Comparison of ENCODE assay signal across 1 cellular context in the genomic region with DNA sequence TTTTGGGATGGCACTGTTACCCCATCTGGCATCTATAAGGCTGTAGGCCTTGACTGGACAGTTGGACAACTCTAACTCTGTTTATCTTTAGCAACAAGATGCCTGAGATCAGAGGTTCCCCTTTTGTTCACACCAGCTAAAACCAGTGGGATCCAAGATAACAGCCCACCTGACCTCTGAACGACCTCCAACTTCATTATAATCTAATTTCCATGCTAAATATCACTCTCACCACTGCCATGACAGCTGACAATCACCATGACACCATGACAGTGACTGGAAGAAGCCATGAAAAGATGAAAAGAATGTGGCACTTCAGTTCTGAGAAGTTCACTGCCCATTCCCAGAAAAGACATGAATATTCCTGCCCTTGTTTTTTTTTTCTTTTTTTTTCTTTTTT.
A peak's percentile ranks its signal among the peaks of the same experiment; 100 is the strongest.
TF ChIP-seq lines count a peak whose summit lies in the region.

No MANE protein-coding gene starts in this region.

TF ChIP-seq in K562, 482 proteins besides CTCF, POLR2A, EP300 and RAD21 (continued from another document and continues in another):
- TF ChIP-seq, protein P1, sequence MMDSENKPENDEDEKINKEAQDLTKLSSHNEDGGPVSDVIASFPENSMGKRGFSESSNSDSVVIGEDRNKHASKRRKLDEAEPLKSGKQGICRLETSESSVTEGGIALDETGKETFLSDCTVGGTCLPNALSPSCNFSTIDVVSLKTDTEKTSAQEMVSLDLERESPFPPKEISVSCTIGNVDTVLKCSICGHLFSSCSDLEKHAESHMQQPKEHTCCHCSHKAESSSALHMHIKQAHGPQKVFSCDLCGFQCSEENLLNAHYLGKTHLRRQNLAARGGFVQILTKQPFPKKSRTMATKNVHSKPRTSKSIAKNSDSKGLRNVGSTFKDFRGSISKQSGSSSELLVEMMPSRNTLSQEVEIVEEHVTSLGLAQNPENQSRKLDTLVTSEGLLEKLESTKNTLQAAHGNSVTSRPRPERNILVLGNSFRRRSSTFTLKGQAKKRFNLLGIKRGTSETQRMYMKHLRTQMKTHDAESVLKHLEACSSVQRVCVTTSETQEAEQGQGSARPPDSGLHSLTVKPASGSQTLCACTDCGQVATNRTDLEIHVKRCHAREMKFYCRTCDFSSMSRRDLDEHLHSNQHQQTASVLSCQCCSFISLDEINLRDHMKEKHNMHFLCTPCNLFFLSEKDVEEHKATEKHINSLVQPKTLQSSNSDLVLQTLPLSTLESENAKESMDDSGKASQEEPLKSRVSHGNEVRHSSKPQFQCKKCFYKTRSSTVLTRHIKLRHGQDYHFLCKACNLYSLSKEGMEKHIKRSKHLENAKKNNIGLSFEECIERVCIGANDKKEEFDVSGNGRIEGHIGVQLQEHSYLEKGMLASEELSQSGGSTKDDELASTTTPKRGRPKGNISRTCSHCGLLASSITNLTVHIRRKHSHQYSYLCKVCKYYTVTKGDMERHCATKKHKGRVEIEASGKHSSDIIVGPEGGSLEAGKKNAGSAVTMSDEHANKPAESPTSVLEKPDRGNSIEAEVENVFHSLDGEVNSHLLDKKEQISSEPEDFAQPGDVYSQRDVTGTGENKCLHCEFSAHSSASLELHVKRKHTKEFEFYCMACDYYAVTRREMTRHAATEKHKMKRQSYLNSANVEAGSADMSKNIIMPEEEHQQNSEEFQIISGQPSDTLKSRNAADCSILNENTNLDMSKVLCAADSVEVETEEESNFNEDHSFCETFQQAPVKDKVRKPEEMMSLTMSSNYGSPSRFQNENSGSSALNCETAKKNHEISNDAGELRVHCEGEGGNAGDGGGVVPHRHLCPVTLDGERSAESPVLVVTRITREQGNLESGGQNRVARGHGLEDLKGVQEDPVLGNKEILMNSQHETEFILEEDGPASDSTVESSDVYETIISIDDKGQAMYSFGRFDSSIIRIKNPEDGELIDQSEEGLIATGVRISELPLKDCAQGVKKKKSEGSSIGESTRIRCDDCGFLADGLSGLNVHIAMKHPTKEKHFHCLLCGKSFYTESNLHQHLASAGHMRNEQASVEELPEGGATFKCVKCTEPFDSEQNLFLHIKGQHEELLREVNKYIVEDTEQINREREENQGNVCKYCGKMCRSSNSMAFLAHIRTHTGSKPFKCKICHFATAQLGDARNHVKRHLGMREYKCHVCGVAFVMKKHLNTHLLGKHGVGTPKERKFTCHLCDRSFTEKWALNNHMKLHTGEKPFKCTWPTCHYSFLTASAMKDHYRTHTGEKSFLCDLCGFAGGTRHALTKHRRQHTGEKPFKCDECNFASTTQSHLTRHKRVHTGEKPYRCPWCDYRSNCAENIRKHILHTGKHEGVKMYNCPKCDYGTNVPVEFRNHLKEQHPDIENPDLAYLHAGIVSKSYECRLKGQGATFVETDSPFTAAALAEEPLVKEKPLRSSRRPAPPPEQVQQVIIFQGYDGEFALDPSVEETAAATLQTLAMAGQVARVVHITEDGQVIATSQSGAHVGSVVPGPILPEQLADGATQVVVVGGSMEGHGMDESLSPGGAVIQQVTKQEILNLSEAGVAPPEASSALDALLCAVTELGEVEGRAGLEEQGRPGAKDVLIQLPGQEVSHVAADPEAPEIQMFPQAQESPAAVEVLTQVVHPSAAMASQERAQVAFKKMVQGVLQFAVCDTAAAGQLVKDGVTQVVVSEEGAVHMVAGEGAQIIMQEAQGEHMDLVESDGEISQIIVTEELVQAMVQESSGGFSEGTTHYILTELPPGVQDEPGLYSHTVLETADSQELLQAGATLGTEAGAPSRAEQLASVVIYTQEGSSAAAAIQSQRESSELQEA (IDR thresholded peaks at IDR 0.05; ENCODE audit: low read depth): no peak
- TF ChIP-seq KLF10 (CRISPR knock-in tag; IDR thresholded peaks at IDR 0.05): no peak
- TF ChIP-seq ZNF668 (CRISPR knock-in tag; IDR thresholded peaks at IDR 0.05): no peak
- TF ChIP-seq ZNF75A (CRISPR knock-in tag; IDR thresholded peaks at IDR 0.05): no peak
- no peak for TF ChIP-seq C11orf30 (IDR thresholded peaks at IDR 0.05; ENCODE audit: low read depth)
- no peak for TF ChIP-seq SAFB (IDR thresholded peaks at IDR 0.05; ENCODE audit: borderline replicate concordance, low read depth, low read length)
- peak; percentile 75 for TF ChIP-seq ARID1B (IDR thresholded peaks at IDR 0.05)
- no peak for TF ChIP-seq GATA2 (CRISPR knock-in tag; IDR thresholded peaks at IDR 0.05)
- TF ChIP-seq TGIF2 (CRISPR knock-in tag; IDR thresholded peaks at IDR 0.05): no peak
- TF ChIP-seq MYC (IDR thresholded peaks at IDR 0.05; ENCODE audit: low read depth, low read length): no peak
- TF ChIP-seq MYC (CRISPR knock-in tag; IDR thresholded peaks at IDR 0.05; ENCODE audit: borderline replicate concordance, low read depth): no peak
- peak; percentile 46; the same call in 1 of the 2 replicates for TF ChIP-seq MYNN (IDR thresholded peaks at IDR 0.05)
- no peak for TF ChIP-seq MYNN (CRISPR knock-in tag; IDR thresholded peaks at IDR 0.05)
- TF ChIP-seq ZNF717 (CRISPR knock-in tag; IDR thresholded peaks at IDR 0.05): no peak
- TF ChIP-seq ZNF232 (CRISPR knock-in tag; IDR thresholded peaks at IDR 0.05): no peak
- no peak for TF ChIP-seq SMC3 (conservative IDR thresholded peaks at IDR 0.05; ENCODE audit: insufficient read depth, low read depth, low read length)
- TF ChIP-seq HMG20A (CRISPR knock-in tag; conservative IDR thresholded peaks at IDR 0.05): no peak
- TF ChIP-seq HOXB6 (CRISPR knock-in tag; IDR thresholded peaks at IDR 0.05; ENCODE audit: borderline replicate concordance): no peak
- no peak for TF ChIP-seq FUS (optimal IDR thresholded peaks at IDR 0.05; ENCODE audit: low read depth, low read length)
- TF ChIP-seq POLR3G (IDR thresholded peaks at IDR 0.05; ENCODE audit: extremely low read depth, insufficient read length, insufficient replicate concordance): no peak
- no peak for TF ChIP-seq TEAD1 (CRISPR knock-in tag; IDR thresholded peaks at IDR 0.05)
- TF ChIP-seq TCF3 (CRISPR knock-in tag; IDR thresholded peaks at IDR 0.05): peak; percentile 52
- TF ChIP-seq MTA3 (IDR thresholded peaks at IDR 0.05; ENCODE audit: borderline replicate concordance): no peak
- TF ChIP-seq, protein P2, sequence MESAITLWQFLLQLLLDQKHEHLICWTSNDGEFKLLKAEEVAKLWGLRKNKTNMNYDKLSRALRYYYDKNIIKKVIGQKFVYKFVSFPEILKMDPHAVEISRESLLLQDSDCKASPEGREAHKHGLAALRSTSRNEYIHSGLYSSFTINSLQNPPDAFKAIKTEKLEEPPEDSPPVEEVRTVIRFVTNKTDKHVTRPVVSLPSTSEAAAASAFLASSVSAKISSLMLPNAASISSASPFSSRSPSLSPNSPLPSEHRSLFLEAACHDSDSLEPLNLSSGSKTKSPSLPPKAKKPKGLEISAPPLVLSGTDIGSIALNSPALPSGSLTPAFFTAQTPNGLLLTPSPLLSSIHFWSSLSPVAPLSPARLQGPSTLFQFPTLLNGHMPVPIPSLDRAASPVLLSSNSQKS (CRISPR knock-in tag; IDR thresholded peaks at IDR 0.05): no peak
- TF ChIP-seq, protein P3, sequence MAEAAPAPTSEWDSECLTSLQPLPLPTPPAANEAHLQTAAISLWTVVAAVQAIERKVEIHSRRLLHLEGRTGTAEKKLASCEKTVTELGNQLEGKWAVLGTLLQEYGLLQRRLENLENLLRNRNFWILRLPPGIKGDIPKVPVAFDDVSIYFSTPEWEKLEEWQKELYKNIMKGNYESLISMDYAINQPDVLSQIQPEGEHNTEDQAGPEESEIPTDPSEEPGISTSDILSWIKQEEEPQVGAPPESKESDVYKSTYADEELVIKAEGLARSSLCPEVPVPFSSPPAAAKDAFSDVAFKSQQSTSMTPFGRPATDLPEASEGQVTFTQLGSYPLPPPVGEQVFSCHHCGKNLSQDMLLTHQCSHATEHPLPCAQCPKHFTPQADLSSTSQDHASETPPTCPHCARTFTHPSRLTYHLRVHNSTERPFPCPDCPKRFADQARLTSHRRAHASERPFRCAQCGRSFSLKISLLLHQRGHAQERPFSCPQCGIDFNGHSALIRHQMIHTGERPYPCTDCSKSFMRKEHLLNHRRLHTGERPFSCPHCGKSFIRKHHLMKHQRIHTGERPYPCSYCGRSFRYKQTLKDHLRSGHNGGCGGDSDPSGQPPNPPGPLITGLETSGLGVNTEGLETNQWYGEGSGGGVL (CRISPR knock-in tag; IDR thresholded peaks at IDR 0.05): no peak
- TF ChIP-seq MTA2 (IDR thresholded peaks at IDR 0.05; ENCODE audit: low read depth): peak; percentile 53; the same call in 1 of the 2 replicates
- no peak for TF ChIP-seq NFRKB (IDR thresholded peaks at IDR 0.05; ENCODE audit: low read depth)
- TF ChIP-seq, protein P4, sequence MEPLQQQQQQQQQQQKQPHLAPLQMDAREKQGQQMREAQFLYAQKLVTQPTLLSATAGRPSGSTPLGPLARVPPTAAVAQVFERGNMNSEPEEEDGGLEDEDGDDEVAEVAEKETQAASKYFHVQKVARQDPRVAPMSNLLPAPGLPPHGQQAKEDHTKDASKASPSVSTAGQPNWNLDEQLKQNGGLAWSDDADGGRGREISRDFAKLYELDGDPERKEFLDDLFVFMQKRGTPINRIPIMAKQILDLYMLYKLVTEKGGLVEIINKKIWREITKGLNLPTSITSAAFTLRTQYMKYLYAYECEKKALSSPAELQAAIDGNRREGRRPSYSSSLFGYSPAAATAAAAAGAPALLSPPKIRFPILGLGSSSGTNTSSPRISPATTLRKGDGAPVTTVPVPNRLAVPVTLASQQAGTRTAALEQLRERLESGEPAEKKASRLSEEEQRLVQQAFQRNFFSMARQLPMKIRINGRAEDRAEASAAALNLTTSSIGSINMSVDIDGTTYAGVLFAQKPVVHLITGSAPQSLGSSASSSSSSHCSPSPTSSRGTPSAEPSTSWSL (CRISPR knock-in tag; IDR thresholded peaks at IDR 0.05; ENCODE audit: borderline replicate concordance): no peak
- TF ChIP-seq NR2C1 (IDR thresholded peaks at IDR 0.05): 0 out of 2 replicates have a peak, but pooled peaks have one; percentile 22
- no peak for TF ChIP-seq NR2C1 (tag; IDR thresholded peaks at IDR 0.05)
- TF ChIP-seq CBX5 (IDR thresholded peaks at IDR 0.05; ENCODE audit: borderline replicate concordance, low read depth): no peak
- TF ChIP-seq CBFB (CRISPR knock-in tag; IDR thresholded peaks at IDR 0.05): no peak
- TF ChIP-seq, protein P5, sequence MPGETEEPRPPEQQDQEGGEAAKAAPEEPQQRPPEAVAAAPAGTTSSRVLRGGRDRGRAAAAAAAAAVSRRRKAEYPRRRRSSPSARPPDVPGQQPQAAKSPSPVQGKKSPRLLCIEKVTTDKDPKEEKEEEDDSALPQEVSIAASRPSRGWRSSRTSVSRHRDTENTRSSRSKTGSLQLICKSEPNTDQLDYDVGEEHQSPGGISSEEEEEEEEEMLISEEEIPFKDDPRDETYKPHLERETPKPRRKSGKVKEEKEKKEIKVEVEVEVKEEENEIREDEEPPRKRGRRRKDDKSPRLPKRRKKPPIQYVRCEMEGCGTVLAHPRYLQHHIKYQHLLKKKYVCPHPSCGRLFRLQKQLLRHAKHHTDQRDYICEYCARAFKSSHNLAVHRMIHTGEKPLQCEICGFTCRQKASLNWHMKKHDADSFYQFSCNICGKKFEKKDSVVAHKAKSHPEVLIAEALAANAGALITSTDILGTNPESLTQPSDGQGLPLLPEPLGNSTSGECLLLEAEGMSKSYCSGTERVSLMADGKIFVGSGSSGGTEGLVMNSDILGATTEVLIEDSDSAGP (CRISPR knock-in tag; IDR thresholded peaks at IDR 0.05): no peak
- TF ChIP-seq ZNF316 (IDR thresholded peaks at IDR 0.05): no peak
- no peak for TF ChIP-seq TARDBP (IDR thresholded peaks at IDR 0.05)
- no peak for TF ChIP-seq ZNF507 (tag; conservative IDR thresholded peaks at IDR 0.05)
- no peak for TF ChIP-seq KDM1A (IDR thresholded peaks at IDR 0.05)
- TF ChIP-seq KLF16 (IDR thresholded peaks at IDR 0.05): peak; percentile 87
- TF ChIP-seq CBFA2T2 (conservative IDR thresholded peaks at IDR 0.05): peak; percentile 69
- TF ChIP-seq ARNT (IDR thresholded peaks at IDR 0.05): no peak
- no peak for TF ChIP-seq HSF4 (CRISPR knock-in tag; IDR thresholded peaks at IDR 0.05; ENCODE audit: borderline replicate concordance)
- TF ChIP-seq, protein P6, sequence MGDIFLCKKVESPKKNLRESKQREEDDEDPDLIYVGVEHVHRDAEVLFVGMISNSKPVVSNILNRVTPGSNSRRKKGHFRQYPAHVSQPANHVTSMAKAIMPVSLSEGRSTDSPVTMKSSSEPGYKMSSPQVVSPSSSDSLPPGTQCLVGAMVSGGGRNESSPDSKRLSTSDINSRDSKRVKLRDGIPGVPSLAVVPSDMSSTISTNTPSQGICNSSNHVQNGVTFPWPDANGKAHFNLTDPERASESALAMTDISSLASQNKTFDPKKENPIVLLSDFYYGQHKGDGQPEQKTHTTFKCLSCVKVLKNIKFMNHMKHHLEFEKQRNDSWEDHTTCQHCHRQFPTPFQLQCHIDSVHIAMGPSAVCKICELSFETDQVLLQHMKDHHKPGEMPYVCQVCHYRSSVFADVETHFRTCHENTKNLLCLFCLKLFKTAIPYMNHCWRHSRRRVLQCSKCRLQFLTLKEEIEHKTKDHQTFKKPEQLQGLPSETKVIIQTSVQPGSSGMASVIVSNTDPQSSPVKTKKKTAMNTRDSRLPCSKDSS (IDR thresholded peaks at IDR 0.05; ENCODE audit: low read depth, partially characterized antibody): no peak
- TF ChIP-seq HNRNPL (IDR thresholded peaks at IDR 0.05; ENCODE audit: low read depth, low read length): no peak
- TF ChIP-seq, protein P7, sequence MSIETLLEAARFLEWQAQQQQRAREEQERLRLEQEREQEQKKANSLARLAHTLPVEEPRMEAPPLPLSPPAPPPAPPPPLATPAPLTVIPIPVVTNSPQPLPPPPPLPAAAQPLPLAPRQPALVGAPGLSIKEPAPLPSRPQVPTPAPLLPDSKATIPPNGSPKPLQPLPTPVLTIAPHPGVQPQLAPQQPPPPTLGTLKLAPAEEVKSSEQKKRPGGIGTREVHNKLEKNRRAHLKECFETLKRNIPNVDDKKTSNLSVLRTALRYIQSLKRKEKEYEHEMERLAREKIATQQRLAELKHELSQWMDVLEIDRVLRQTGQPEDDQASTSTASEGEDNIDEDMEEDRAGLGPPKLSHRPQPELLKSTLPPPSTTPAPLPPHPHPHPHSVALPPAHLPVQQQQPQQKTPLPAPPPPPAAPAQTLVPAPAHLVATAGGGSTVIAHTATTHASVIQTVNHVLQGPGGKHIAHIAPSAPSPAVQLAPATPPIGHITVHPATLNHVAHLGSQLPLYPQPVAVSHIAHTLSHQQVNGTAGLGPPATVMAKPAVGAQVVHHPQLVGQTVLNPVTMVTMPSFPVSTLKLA (conservative IDR thresholded peaks at IDR 0.05): no peak
- TF ChIP-seq DPF2 (IDR thresholded peaks at IDR 0.05): 0 out of 2 replicates have a peak, but pooled peaks have one; percentile 30
- TF ChIP-seq XRCC4 (IDR thresholded peaks at IDR 0.05; ENCODE audit: extremely low read depth, insufficient read depth, insufficient read length): no peak
- TF ChIP-seq TSC22D4 (tag; IDR thresholded peaks at IDR 0.05): no peak
- TF ChIP-seq CC2D1A (IDR thresholded peaks at IDR 0.05): no peak
- TF ChIP-seq HNRNPLL (IDR thresholded peaks at IDR 0.05; ENCODE audit: low read depth, low read length, poor library complexity, severe bottlenecking): no peak
- TF ChIP-seq ZNF263 (CRISPR knock-in tag; IDR thresholded peaks at IDR 0.05; ENCODE audit: borderline replicate concordance): no peak
- TF ChIP-seq NCOA4 (IDR thresholded peaks at IDR 0.05; ENCODE audit: partially characterized antibody): no peak
- TF ChIP-seq ZSCAN29 (IDR thresholded peaks at IDR 0.05): no peak
- no peak for TF ChIP-seq KLF6 (CRISPR knock-in tag; IDR thresholded peaks at IDR 0.05; ENCODE audit: borderline replicate concordance)
- peak; percentile 84 for TF ChIP-seq ESRRA (IDR thresholded peaks at IDR 0.05; ENCODE audit: borderline replicate concordance, low read depth)
- no peak for TF ChIP-seq HNRNPK (IDR thresholded peaks at IDR 0.05; ENCODE audit: low read depth, low read length, poor library complexity, severe bottlenecking)
- no peak for TF ChIP-seq KAT7 (CRISPR knock-in tag; IDR thresholded peaks at IDR 0.05; ENCODE audit: borderline replicate concordance)
- no peak for TF ChIP-seq MAFG (tag; conservative IDR thresholded peaks at IDR 0.05)
- TF ChIP-seq RBM14 (IDR thresholded peaks at IDR 0.05; ENCODE audit: borderline replicate concordance, insufficient read depth, low read depth, low read length): no peak
